Comparison of ENCODE assay signal across 26 cellular contexts in genomic region chr3:186081678-186082077, GRCh38.
"Had no signal": no experiment of that assay in that cellular context is flagged by ENCODE, and none has a peak within 500 bp of the region (broad histone marks: within the 10 kb centered on the region; RNA-seq: fewer than 3 reads in every experiment).

No MANE protein-coding gene starts in this region.

- H3K36me3 Mint-ChIP-seq: naive thymus-derived CD8-positive, alpha-beta T cell; stimulated activated memory B cell treated with anti-CD40 and anti-IgM and Interleukin-4, amounts not matched to agents 10 μg/mL and 1 μg/mL and 100 μg/mL, for 72 hours had no signal

- ATAC-seq: left colon; left lung; lower lobe of right lung; naive thymus-derived CD8-positive, alpha-beta T cell; psoas muscle; right cardiac atrium; stimulated activated memory B cell treated with anti-CD40 and anti-IgM and Interleukin-4, amounts not matched to agents 10 μg/mL and 1 μg/mL and 100 μg/mL, for 72 hours; stimulated activated naive CD8-positive, alpha-beta T cell treated with anti-CD3 and anti-CD28 coated beads, Interleukin-15, amount 100 ng/mL, for 72 hours had no signal

- H3K9ac ChIP-seq: neural progenitor cell, parathyroid adenoma had no signal

- H3K4me1 Mint-ChIP-seq: naive thymus-derived CD8-positive, alpha-beta T cell; nephron; neural progenitor cell; stimulated activated memory B cell treated with anti-CD40 and anti-IgM and Interleukin-4, amounts not matched to agents 10 μg/mL and 1 μg/mL and 100 μg/mL, for 72 hours; stimulated activated naive CD8-positive, alpha-beta T cell treated with anti-CD3 and anti-CD28 coated beads, Interleukin-15, amount 100 ng/mL, for 72 hours had no signal

- H2AFZ ChIP-seq: neural progenitor cell, parathyroid adenoma had no signal

- H3K27me3 Mint-ChIP-seq: stimulated activated memory B cell treated with anti-CD40 and anti-IgM and Interleukin-4, amounts not matched to agents 10 μg/mL and 1 μg/mL and 100 μg/mL, for 72 hours; type B pancreatic cell had no signal

- DNase-seq: hippocampal formation; kidney; left colon; left lung; lower lobe of right lung; mammary epithelial cell; mesenchymal stem cell; naive thymus-derived CD8-positive, alpha-beta T cell; occipital lobe; psoas muscle; right cardiac atrium; stimulated activated CD4-positive, alpha-beta T cell treated with anti-CD3 and anti-CD28 coated beads, Interleukin-1b, Interleukin-23, amount 100 ng/mL, for 48 hours; stimulated activated CD4-positive, alpha-beta T cell treated with anti-CD3 and anti-CD28 coated beads, Interleukin-2, amount 100 ng/mL, for 48 hours; stimulated activated CD4-positive, alpha-beta T cell treated with anti-CD3 and anti-CD28 coated beads, Interleukin-4, amount 100 ng/mL, for 4 hours; stimulated activated CD8-positive, alpha-beta memory T cell treated with anti-CD3 and anti-CD28 coated beads, Interleukin-4, amount 100 ng/mL, for 48 hours; stimulated activated naive CD4-positive, alpha-beta T cell treated with Interleukin-2 at 50 U/mL for 16 hours; stimulated activated naive CD8-positive, alpha-beta T cell treated with anti-CD3 and anti-CD28 coated beads, Interleukin-15, amount 100 ng/mL, for 72 hours; uterus had no signal

- H3K4me3 Mint-ChIP-seq: naive thymus-derived CD8-positive, alpha-beta T cell; nephron; neural progenitor cell; stimulated activated memory B cell treated with anti-CD40 and anti-IgM and Interleukin-4, amounts not matched to agents 10 μg/mL and 1 μg/mL and 100 μg/mL, for 72 hours; stimulated activated naive CD8-positive, alpha-beta T cell treated with anti-CD3 and anti-CD28 coated beads, Interleukin-15, amount 100 ng/mL, for 72 hours; type B pancreatic cell had no signal

- H3K4me3 ChIP-seq: left lung, lower lobe of right lung, neural progenitor cell, psoas muscle, smooth muscle cell, tibial nerve, uterus had no signal

- H3K4me1 ChIP-seq: left lung, lower lobe of right lung, parathyroid adenoma, psoas muscle, tibial nerve, uterus had no signal

- H3K27ac Mint-ChIP-seq: naive thymus-derived CD8-positive, alpha-beta T cell; nephron; neural progenitor cell; stimulated activated memory B cell treated with anti-CD40 and anti-IgM and Interleukin-4, amounts not matched to agents 10 μg/mL and 1 μg/mL and 100 μg/mL, for 72 hours; stimulated activated naive CD8-positive, alpha-beta T cell treated with anti-CD3 and anti-CD28 coated beads, Interleukin-15, amount 100 ng/mL, for 72 hours; type B pancreatic cell had no signal

- H3K9me3 ChIP-seq: left lung, lower lobe of right lung, neutrophil, psoas muscle, tibial nerve, uterus had no signal

- H3K4me2 ChIP-seq: neural progenitor cell, smooth muscle cell had no signal

- H3K27me3 ChIP-seq: left lung, neural progenitor cell, neutrophil, tibial nerve, uterus had no signal

- FAIRE-seq: kidney had no signal

- H3K36me3 ChIP-seq: left lung, neural progenitor cell, neutrophil, uterus had no signal

- H3K27ac ChIP-seq: left lung, lower lobe of right lung, neural progenitor cell, neutrophil, parathyroid adenoma, psoas muscle, tibial nerve, uterus had no signal

- H3K9me3 Mint-ChIP-seq: naive thymus-derived CD8-positive, alpha-beta T cell; nephron; neural progenitor cell; stimulated activated memory B cell treated with anti-CD40 and anti-IgM and Interleukin-4, amounts not matched to agents 10 μg/mL and 1 μg/mL and 100 μg/mL, for 72 hours; stimulated activated naive CD8-positive, alpha-beta T cell treated with anti-CD3 and anti-CD28 coated beads, Interleukin-15, amount 100 ng/mL, for 72 hours; type B pancreatic cell had no signal
